ENCODE assay signal across 10 cellular contexts in the genomic region with DNA sequence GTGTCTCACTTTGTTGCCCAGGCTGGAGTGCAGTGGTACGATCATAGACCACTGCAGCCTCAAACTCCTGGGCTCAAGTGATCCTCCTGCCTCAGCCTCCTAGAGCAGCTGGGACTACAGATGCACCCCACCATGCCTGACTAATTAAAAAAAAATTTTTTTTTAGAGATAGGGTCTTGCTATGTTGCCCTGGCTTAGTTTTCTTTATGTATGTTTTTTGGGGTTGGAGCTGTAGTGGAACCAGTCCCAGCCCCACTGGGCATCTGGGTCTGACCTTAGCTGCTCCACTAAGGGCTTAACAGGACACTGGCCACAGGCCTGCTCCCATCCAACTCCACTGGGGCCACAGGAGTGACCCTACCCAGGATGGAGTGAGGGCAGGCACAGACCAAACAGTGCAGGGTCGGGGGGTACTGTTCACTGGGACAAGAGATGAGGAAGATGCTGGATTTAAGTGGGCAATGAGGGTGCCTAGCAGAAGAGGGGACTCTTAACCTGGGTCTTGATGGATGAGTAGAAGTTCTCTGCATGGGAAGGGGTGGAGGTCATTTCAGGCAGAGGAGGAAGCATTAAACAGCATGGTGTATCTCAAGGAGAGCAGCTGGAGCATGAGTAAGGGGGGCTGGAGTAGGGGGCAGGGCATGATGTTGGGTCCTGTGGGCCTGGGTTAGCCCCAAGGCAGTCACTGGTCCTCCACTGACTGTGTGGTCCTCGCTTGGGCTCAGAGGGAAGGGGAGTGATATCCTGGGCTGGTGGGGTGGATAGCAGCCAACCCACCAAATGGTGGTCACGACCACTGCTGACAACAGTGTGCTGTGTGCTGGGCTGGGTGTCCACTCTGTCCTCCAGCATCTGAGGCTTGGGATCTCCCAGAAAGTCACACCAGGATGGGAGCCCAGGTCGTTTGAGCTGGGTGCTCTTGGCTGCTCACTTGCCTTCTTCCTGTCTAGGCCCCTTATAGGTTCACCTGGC. TPM values are rescaled to one million over a fixed set of nuclear protein-coding genes. Genes with fewer than 3 reads are reported as not detected.
DNase-seq lines count a peak whose midpoint lies in the region; ATAC-seq and TF ChIP-seq lines count a peak whose summit lies in the region.
"Had no signal": no experiment of that assay in that cellular context is flagged by ENCODE, and none has a peak within 500 bp of the region (broad histone marks: within the 10 kb centered on the region; RNA-seq: fewer than 3 reads in every experiment).

No MANE protein-coding gene starts in this region.

- no peak for ATAC-seq in SK-N-SH treated with all-trans-retinoic acid at 6 μM for 48 hours
- no peak for ATAC-seq in left ventricle myocardium superior
- ATAC-seq in GM21737 (IDR thresholded peaks at IDR 0.05; ENCODE audit: unreplicated experiment), result no peak

- peak overlapping the region; percentile 62 for H3K4me3 Mint-ChIP-seq in activated T-cell treated with anti-CD3 and anti-CD28 coated beads, Interleukin-2, amount 50 U/mL, for 24 hours

- H3K27ac Mint-ChIP-seq in activated T-cell treated with anti-CD3 and anti-CD28 coated beads, Interleukin-2, amount 50 U/mL, for 24 hours, result peak overlapping the region; percentile 50

- H3K9me3 ChIP-seq in skeletal muscle satellite cell (replicated peaks; ENCODE audit: low read length), result no peaks in the 10 kb centered on the region
- H3K9me3 ChIP-seq: thoracic aorta had no signal

- H3K27me3 Mint-ChIP-seq in activated T-cell treated with anti-CD3 and anti-CD28 coated beads, Interleukin-2, amount 50 U/mL, for 24 hours, result no peaks in the 10 kb centered on the region

- peaks cover 73% of the 10 kb centered on the region for H3K36me3 Mint-ChIP-seq in activated T-cell treated with anti-CD3 and anti-CD28 coated beads, Interleukin-2, amount 50 U/mL, for 24 hours (ENCODE audit: low read depth)

- H3K36me3 ChIP-seq in skeletal muscle satellite cell (ENCODE audit: insufficient read depth, low read length), result peaks cover 34% of the 10 kb centered on the region
- H3K36me3 ChIP-seq: ascending aorta, thoracic aorta had no signal

- no peak overlapping the region for H3K4me2 ChIP-seq in skeletal muscle satellite cell (ENCODE audit: low read length)

- DNase-seq in activated T-cell treated with anti-CD3 and anti-CD28 coated beads, Interleukin-2, amount 50 U/mL, for 24 hours, result no peak
- DNase-seq in activated T-cell treated with anti-CD3 and anti-CD28 coated beads, Interleukin-2, amount 50 U/mL, for 1 hour, result no peak
- DNase-seq in left ventricle myocardium superior (peak; percentile 8), NCI-H774 (lab: John Stamatoyannopoulos, UW) (no peak)
- DNase-seq in activated effector memory CD4-positive, alpha-beta T cell treated with anti-CD3 and anti-CD28 coated beads, Interleukin-2, amount 50 U/mL, for 16 hours, result no peak

- H3K4me1 ChIP-seq in skeletal muscle satellite cell (ENCODE audit: control insufficient read depth, insufficient read depth, low read length), result peaks cover 7% of the 10 kb centered on the region

- H3K4me1 Mint-ChIP-seq in activated T-cell treated with anti-CD3 and anti-CD28 coated beads, Interleukin-2, amount 50 U/mL, for 24 hours (ENCODE audit: low read depth), result peaks cover 42% of the 10 kb centered on the region

- peak overlapping the region; percentile 84 for H3K9ac ChIP-seq in skeletal muscle satellite cell (ENCODE audit: low read depth, low read length)

- intact Hi-C loops in left ventricle myocardium superior (cut with micrococcal nuclease), result loop anchor here (10.0 kb wide), 1 partner anchor 55 kb away; no protein-coding TSS in a partner anchor

- H3K9me3 Mint-ChIP-seq in activated T-cell treated with anti-CD3 and anti-CD28 coated beads, Interleukin-2, amount 50 U/mL, for 24 hours, result peaks cover 2% of the 10 kb centered on the region

- no peaks in the 10 kb centered on the region for H3K27me3 ChIP-seq in skeletal muscle satellite cell (ENCODE audit: control insufficient read depth, insufficient read depth, low read length)
- H3K27me3 ChIP-seq: ascending aorta had no signal

- no peak overlapping the region for H3K4me3 ChIP-seq in skeletal muscle satellite cell (ENCODE audit: low read length)

TF ChIP-seq in SK-N-SH treated with all-trans-retinoic acid at 6 μM for 48 hours, 23 proteins besides CTCF, POLR2A, EP300 and RAD21:
- TF ChIP-seq ZFP3 (CRISPR knock-in tag; IDR thresholded peaks at IDR 0.05) (peak; percentile 83), SNAI2 (CRISPR knock-in tag; IDR thresholded peaks at IDR 0.05) (no peak)

RNA-seq across cellular contexts. Expression of a gene that starts 24.1 kb away (rescaled TPM):
- total RNA-seq in left ventricle myocardium superior, result 228 TPM
- total RNA-seq in skeletal muscle satellite cell (2012; rRNA removed), result 109 and 111 TPM in 2 replicates

RNA-seq across cellular contexts. Expression of a gene that starts 26.6 kb away (rescaled TPM):
- total RNA-seq in left ventricle myocardium superior, result 25.6 TPM
- 16.4 and 30.4 TPM in 2 replicates for total RNA-seq in skeletal muscle satellite cell (2012; rRNA removed)
